In genomic region chr7:102992509-102992819, GRCh38 we compare ENCODE assay signal across 18 cellular contexts.
DNase-seq lines count a peak whose midpoint lies in the region; ATAC-seq and TF ChIP-seq lines count a peak whose summit lies in the region.
"Had no signal": no experiment of that assay in that cellular context is flagged by ENCODE, and none has a peak within 500 bp of the region (broad histone marks: within the 10 kb centered on the region; RNA-seq: fewer than 3 reads in every experiment).

No MANE protein-coding gene starts in this region.

- H3K4me2 ChIP-seq in PC-3 (ENCODE audit: low read length) = peak overlapping the region; percentile 56

- ATAC-seq in PC-3 = no peak
- no peak for ATAC-seq in natural killer cell treated with Interleukin-12 subunit alpha and Interleukin-12 subunit beta and Interleukin-15 and Interleukin-18, amount 100 ng/mL, for 72 hours
- no peak for ATAC-seq in GM18505 (IDR thresholded peaks at IDR 0.05; ENCODE audit: unreplicated experiment)

- no peak for TF ChIP-seq POLR2A in transverse colon (IDR thresholded peaks at IDR 0.05)
- TF ChIP-seq POLR2A in GM18505 (IDR thresholded peaks at IDR 0.05; ENCODE audit: borderline replicate concordance, extremely low read depth, insufficient read depth, insufficient read length) = no peak

- no peak for TF ChIP-seq EP300 in transverse colon (IDR thresholded peaks at IDR 0.05; ENCODE audit: low read depth)

- no peaks in the 10 kb centered on the region for H3K36me3 Mint-ChIP-seq in natural killer cell treated with Interleukin-12 subunit alpha and Interleukin-12 subunit beta and Interleukin-15 and Interleukin-18, amount 100 ng/mL, for 72 hours
- H3K36me3 Mint-ChIP-seq: activated CD4-positive, alpha-beta memory T cell treated with anti-CD3 and anti-CD28 coated beads for 36 hours; activated naive CD8-positive, alpha-beta T cell treated with anti-CD3 and anti-CD28 coated beads, Interleukin-2, amount 10 ng/mL, durations not matched to agents 7 days and 5 days had no signal

- H2AFZ ChIP-seq in PC-3 (ENCODE audit: low read length) = no peak overlapping the region

- H3K79me2 ChIP-seq in PC-3 (ENCODE audit: low read length) = no peaks in the 10 kb centered on the region

- H3K4me1 Mint-ChIP-seq in natural killer cell treated with Interleukin-12 subunit alpha and Interleukin-12 subunit beta and Interleukin-15 and Interleukin-18, amount 100 ng/mL, for 72 hours (ENCODE audit: low read depth in 2 of 2) = no peaks in the 10 kb centered on the region

- CTCF ChIA-PET in PC-3 (lab: Charles Lee) = no interaction called here

- peaks cover 6% of the 10 kb centered on the region for H3F3A ChIP-seq in PC-3 (ENCODE audit: low read length, unreplicated experiment)

- intact Hi-C loops in PC-3 (cut with micrococcal nuclease) = loop anchor here (10.0 kb wide), 1 partner anchor 152 kb away; the partner anchor contains the start of gene NAPEPLD
- intact Hi-C loops in colonic mucosa (cut with DNase I) = no loop called here
- intact Hi-C loops in transverse colon (cut with DNase I; ENCODE audit: low total_unique reads) = no loop called here

- in situ Hi-C loops in transverse colon (cut with MboI; ENCODE audit: low pct_ligation_motif_present in 1 of 4, low pct_unique_long_range_greater_than_20kb in 1 of 4, low sequenced_read_pairs in 3 of 4) = no loop called here

- no peak for TF ChIP-seq CTCF in PC-3 (conservative IDR thresholded peaks at IDR 0.05; ENCODE audit: low read depth, low read length)
- no peak for TF ChIP-seq CTCF in colonic mucosa (IDR thresholded peaks at IDR 0.05)
- no peak for TF ChIP-seq CTCF in transverse colon (IDR thresholded peaks at IDR 0.05)

- no peaks in the 10 kb centered on the region for H3K9me3 Mint-ChIP-seq in natural killer cell treated with Interleukin-12 subunit alpha and Interleukin-12 subunit beta and Interleukin-15 and Interleukin-18, amount 100 ng/mL, for 72 hours
- H3K9me3 Mint-ChIP-seq: activated CD4-positive, alpha-beta memory T cell treated with anti-CD3 and anti-CD28 coated beads for 36 hours; activated T-cell treated with anti-CD3 and anti-CD28 coated beads, Interleukin-2, amount 50 U/mL, for 24 hours; CD4-positive, alpha-beta T cell; nephron had no signal

- 83 to 92% methylated on average over 2 of the region's 2 CpGs for WGBS in mesodermal cell (ENCODE audit: insufficient coverage in 2 of 2), 2 experiments
- 89% methylated on average over 2 of the region's 2 CpGs; no CpG with 5 or more reads in 1 of the 2 donors for WGBS in transverse colon (ENCODE audit: low coverage in 1 of 2), 2 donors

- no peaks in the 10 kb centered on the region for H4K20me1 ChIP-seq in PC-3 (ENCODE audit: low read length)

- POLR2A ChIA-PET in PC-3 (lab: Charles Lee; ENCODE audit: unreplicated experiment) = no interaction called here

- H3K9me3 ChIP-seq in PC-3 (ENCODE audit: low read length) = no peaks in the 10 kb centered on the region
- no peaks in the 10 kb centered on the region for H3K9me3 ChIP-seq in colonic mucosa
- H3K9me3 ChIP-seq in mesodermal cell (ENCODE audit: control insufficient read depth, low read length) = no peaks in the 10 kb centered on the region
- H3K9me3 ChIP-seq in transverse colon = no peaks in the 10 kb centered on the region
- H3K9me3 ChIP-seq: suprapubic skin had no signal

- no peak overlapping the region for H3K27ac Mint-ChIP-seq in natural killer cell treated with Interleukin-12 subunit alpha and Interleukin-12 subunit beta and Interleukin-15 and Interleukin-18, amount 100 ng/mL, for 72 hours
- H3K27ac Mint-ChIP-seq: activated CD4-positive, alpha-beta memory T cell treated with anti-CD3 and anti-CD28 coated beads for 36 hours; activated naive CD8-positive, alpha-beta T cell treated with anti-CD3 and anti-CD28 coated beads, Interleukin-2, amount 10 ng/mL, durations not matched to agents 7 days and 5 days; CD4-positive, alpha-beta T cell had no signal

- H3K4me3 ChIP-seq in PC-3 (ENCODE audit: low read length) (no peak overlapping the region), colonic mucosa (no peak overlapping the region), mesodermal cell (ENCODE audit: extremely low read depth, insufficient read depth, low read length, poor library complexity, severe bottlenecking) (no peak overlapping the region), transverse colon (no peak overlapping the region)
- H3K4me3 ChIP-seq: suprapubic skin had no signal

- peaks cover under 1 to 10% of the 10 kb centered on the region in 2 donors for H3K27me3 Mint-ChIP-seq in natural killer cell treated with Interleukin-12 subunit alpha and Interleukin-12 subunit beta and Interleukin-15 and Interleukin-18, amount 100 ng/mL, for 72 hours
- H3K27me3 Mint-ChIP-seq: activated CD4-positive, alpha-beta memory T cell treated with anti-CD3 and anti-CD28 coated beads for 36 hours; activated T-cell treated with anti-CD3 and anti-CD28 coated beads, Interleukin-2, amount 50 U/mL, for 24 hours; CD4-positive, alpha-beta T cell had no signal

- no peak overlapping the region for H3K4me3 Mint-ChIP-seq in natural killer cell treated with Interleukin-12 subunit alpha and Interleukin-12 subunit beta and Interleukin-15 and Interleukin-18, amount 100 ng/mL, for 72 hours
- H3K4me3 Mint-ChIP-seq: activated CD4-positive, alpha-beta memory T cell treated with anti-CD3 and anti-CD28 coated beads for 36 hours; activated naive CD8-positive, alpha-beta T cell treated with anti-CD3 and anti-CD28 coated beads, Interleukin-2, amount 10 ng/mL, durations not matched to agents 7 days and 5 days; activated T-cell treated with anti-CD3 and anti-CD28 coated beads, Interleukin-2, amount 50 U/mL, for 24 hours; CD4-positive, alpha-beta T cell had no signal

- H3K9ac ChIP-seq in PC-3 (ENCODE audit: low read length) (no peak overlapping the region), colonic mucosa (ENCODE audit: low read depth in 2 of 2, low read length in 2 of 2) (no peak overlapping the region)

- H3K4me1 ChIP-seq in PC-3 (ENCODE audit: insufficient read depth, low read length) (peaks cover 40% of the 10 kb centered on the region), colonic mucosa (peaks cover 12% of the 10 kb centered on the region), mesodermal cell (ENCODE audit: control insufficient read depth, insufficient read depth, low read length, poor library complexity, severe bottlenecking) (peaks cover 26% of the 10 kb centered on the region), transverse colon (peaks cover 14 to 38% (median 19%) of the 10 kb centered on the region in 4 donors)

- H3K27ac ChIP-seq in PC-3 (ENCODE audit: low read length) = peak overlapping the region; percentile 86
- H3K27ac ChIP-seq in colonic mucosa = peak overlapping the region; percentile 68
- H3K27ac ChIP-seq in mesodermal cell (ENCODE audit: low read depth, low read length, severe bottlenecking) = peak overlapping the region; percentile 83
- H3K27ac ChIP-seq in transverse colon = peak overlapping the region; percentile 48 to 78 (median 74)
- H3K27ac ChIP-seq: foreskin keratinocyte, suprapubic skin had no signal

- BruUV-seq in PC-3 (replicated peaks; lab: Mats Ljungman, UMichigan) = no TSS peak

- H3K9me2 ChIP-seq in PC-3 (replicated peaks; ENCODE audit: low read length) = no peaks in the 10 kb centered on the region

- H3K36me3 ChIP-seq in PC-3 (ENCODE audit: low read depth, low read length) (no peaks in the 10 kb centered on the region), colonic mucosa (no peaks in the 10 kb centered on the region), mesodermal cell (ENCODE audit: control insufficient read depth, insufficient read depth, low read length) (no peaks in the 10 kb centered on the region), transverse colon (no peaks in the 10 kb centered on the region)
- H3K36me3 ChIP-seq: suprapubic skin had no signal

- DNase-seq in PC-3 = no peak
- DNase-seq in colonic mucosa = no peak
- no peak for DNase-seq in transverse colon
- DNase-seq in activated CD4-positive, alpha-beta T cell treated with anti-CD3 and anti-CD28 coated beads, Interleukin-2, amount 50 U/mL, for 48 hours = no peak
- no peak for DNase-seq in natural killer cell treated with Interleukin-12 subunit alpha and Interleukin-12 subunit beta and Interleukin-15 and Interleukin-18, amount 100 ng/mL, for 72 hours (ENCODE audit: low spot score)
- DNase-seq: activated CD4-positive, alpha-beta memory T cell treated with anti-CD3 and anti-CD28 coated beads for 36 hours; activated naive CD8-positive, alpha-beta T cell treated with anti-CD3 and anti-CD28 coated beads, Interleukin-2, amount 10 ng/mL, durations not matched to agents 7 days and 5 days; activated T-cell treated with anti-CD3 and anti-CD28 coated beads, Interleukin-2, amount 50 U/mL, for 24 hours; CD4-positive, alpha-beta T cell; central memory CD4-positive, alpha-beta T cell; NCI-H2107; NCI-H526 treated with DMSO at 0.1 percent for 48 hours; stimulated activated CD4-positive, alpha-beta T cell treated with anti-CD3 and anti-CD28 coated beads, Interleukin-2, amount 100 ng/mL, for 24 hours had no signal

- H3K27me3 ChIP-seq in PC-3 (ENCODE audit: low read length) (no peaks in the 10 kb centered on the region), colonic mucosa (no peaks in the 10 kb centered on the region), transverse colon (no peaks in the 10 kb centered on the region)
- H3K27me3 ChIP-seq: foreskin keratinocyte, suprapubic skin had no signal
